1 cellular context compared by ENCODE assay signal in genomic region chr3:155739154-155739553, GRCh38.
TF ChIP-seq lines count a peak whose summit lies in the region.

No MANE protein-coding gene starts in this region.

TF ChIP-seq in WTC11, 78 proteins besides CTCF, POLR2A, EP300 and RAD21 (continued from another document):
- TF ChIP-seq PRDM15 (CRISPR knock-in tag; IDR thresholded peaks at IDR 0.05): no peak
- no peak for TF ChIP-seq ZNF416 (CRISPR knock-in tag; IDR thresholded peaks at IDR 0.05)
- no peak for TF ChIP-seq NFYB (CRISPR knock-in tag; conservative IDR thresholded peaks at IDR 0.05; ENCODE audit: low read depth)
- no peak for TF ChIP-seq KAT7 (CRISPR knock-in tag; IDR thresholded peaks at IDR 0.05; ENCODE audit: borderline replicate concordance)
- TF ChIP-seq MAX (CRISPR knock-in tag; IDR thresholded peaks at IDR 0.05): no peak
TF ChIP-seq in WTC11: peak in this region for 0.
